In genomic region chr3:53255360-53255774, GRCh38 we compare ENCODE assay signal across 8 cellular contexts. TPM values are rescaled to one million over a fixed set of nuclear protein-coding genes. Genes with fewer than 3 reads are reported as not detected.
A peak's percentile ranks its signal among the peaks of the same experiment; 100 is the strongest.
DNase-seq lines count a peak whose midpoint lies in the region; ATAC-seq and TF ChIP-seq lines count a peak whose summit lies in the region.

No MANE protein-coding gene starts in this region.

- H3K4me1 Mint-ChIP-seq in activated T-helper 2 cell treated with anti-CD3 and anti-CD28 coated beads, Interferon-gamma antibody, Interleukin-2, Interleukin-4, amounts not matched to agents 10 μg/mL and 5 μg/mL and 100 μg/mL, durations not matched to agents 14 hours and 24 hours and 36 hours (ENCODE audit: low read depth), result peaks cover 28% of the 10 kb centered on the region

- H4K20me1 ChIP-seq in Loucy (ENCODE audit: insufficient read depth, low read length, poor library complexity, severe bottlenecking), result peaks cover 46% of the 10 kb centered on the region

- H3K4me1 ChIP-seq in Loucy (ENCODE audit: insufficient read depth, low read length, poor library complexity, severe bottlenecking), result peaks cover 37% of the 10 kb centered on the region

- DNase-seq in GM06990 (ENCODE audit: extremely low read depth, insufficient read length) (peak; percentile 74), germinal center (ENCODE audit: low spot score) (peak; percentile 72), posterior cingulate gyrus (peak in 9 of 10 donors; percentile 37 to 93 (median 48)), GF-D8 (lab: John Stamatoyannopoulos, UW) (no peak), HK-2 (ENCODE audit: unreplicated experiment) (no peak)
- no peak for DNase-seq in activated T-helper 2 cell treated with anti-CD3 and anti-CD28 coated beads, Interferon-gamma antibody, Interleukin-2, Interleukin-4, amounts not matched to agents 10 μg/mL and 5 μg/mL and 100 μg/mL, durations not matched to agents 14 hours and 24 hours and 36 hours (ENCODE audit: low spot score)

- intact Hi-C loops in activated T-helper 2 cell treated with anti-CD3 and anti-CD28 coated beads, Interferon-gamma antibody, Interleukin-2, Interleukin-4, amounts not matched to agents 10 μg/mL and 5 μg/mL and 100 μg/mL, durations not matched to agents 14 hours and 24 hours and 36 hours (cut with micrococcal nuclease), result loop anchor here (5.0 kb wide), 1 partner anchor 92 kb away; the partner anchor contains the start of gene DCP1A
- intact Hi-C loops in posterior cingulate gyrus (cut with DNase I), result no loop called here

- H3F3A ChIP-seq in Loucy (ENCODE audit: low read depth), result no peaks in the 10 kb centered on the region

- H3K9me3 Mint-ChIP-seq in activated T-helper 2 cell treated with anti-CD3 and anti-CD28 coated beads, Interferon-gamma antibody, Interleukin-2, Interleukin-4, amounts not matched to agents 10 μg/mL and 5 μg/mL and 100 μg/mL, durations not matched to agents 14 hours and 24 hours and 36 hours, result no peaks in the 10 kb centered on the region

- H3K9me2 ChIP-seq in Loucy (replicated peaks; ENCODE audit: low read depth, low read length), result no peaks in the 10 kb centered on the region

- TF ChIP-seq CTCF in GM06990 (IDR thresholded peaks at IDR 0.05; ENCODE audit: insufficient read depth, low read length, poor library complexity, severe bottlenecking) (no peak), Loucy (conservative IDR thresholded peaks at IDR 0.05; ENCODE audit: low read length) (no peak)

- no peaks in the 10 kb centered on the region for H3K27me3 Mint-ChIP-seq in activated T-helper 2 cell treated with anti-CD3 and anti-CD28 coated beads, Interferon-gamma antibody, Interleukin-2, Interleukin-4, amounts not matched to agents 10 μg/mL and 5 μg/mL and 100 μg/mL, durations not matched to agents 14 hours and 24 hours and 36 hours (ENCODE audit: low read depth)

- peak overlapping the region; percentile 85 for H3K27ac Mint-ChIP-seq in activated T-helper 2 cell treated with anti-CD3 and anti-CD28 coated beads, Interferon-gamma antibody, Interleukin-2, Interleukin-4, amounts not matched to agents 10 μg/mL and 5 μg/mL and 100 μg/mL, durations not matched to agents 14 hours and 24 hours and 36 hours

- H3K36me3 Mint-ChIP-seq in activated T-helper 2 cell treated with anti-CD3 and anti-CD28 coated beads, Interferon-gamma antibody, Interleukin-2, Interleukin-4, amounts not matched to agents 10 μg/mL and 5 μg/mL and 100 μg/mL, durations not matched to agents 14 hours and 24 hours and 36 hours (ENCODE audit: low read depth), result peaks cover 29% of the 10 kb centered on the region

- peak; percentile 29 for ATAC-seq in GM21786 (IDR thresholded peaks at IDR 0.05; ENCODE audit: unreplicated experiment)

- H3K4me2 ChIP-seq in Loucy (ENCODE audit: low read depth, low read length, poor library complexity, severe bottlenecking), result peak overlapping the region; percentile 99

- H3K4me3 ChIP-seq in GM06990 (replicated peaks; ENCODE audit: low read depth, low read length) (peak overlapping the region; percentile 89), Loucy (ENCODE audit: low read length, poor library complexity, severe bottlenecking) (peak overlapping the region; percentile 92)

- H3K27me3 ChIP-seq in GM06990 (replicated peaks; ENCODE audit: control insufficient read depth, insufficient read depth, low read length) (no peaks in the 10 kb centered on the region), Loucy (ENCODE audit: insufficient read depth, low read length, poor library complexity, severe bottlenecking) (no peaks in the 10 kb centered on the region)

- peak overlapping the region; percentile 50 for H2AFZ ChIP-seq in Loucy (ENCODE audit: low read length)

- peaks cover 54% of the 10 kb centered on the region for H3K79me2 ChIP-seq in Loucy (ENCODE audit: insufficient read depth, low read length)

- H3K9me3 ChIP-seq in Loucy (ENCODE audit: insufficient read depth, low read depth, low read length), result no peaks in the 10 kb centered on the region

- H3K4me3 Mint-ChIP-seq in activated T-helper 2 cell treated with anti-CD3 and anti-CD28 coated beads, Interferon-gamma antibody, Interleukin-2, Interleukin-4, amounts not matched to agents 10 μg/mL and 5 μg/mL and 100 μg/mL, durations not matched to agents 14 hours and 24 hours and 36 hours (ENCODE audit: low read depth), result peak overlapping the region; percentile 91

- H3K9ac ChIP-seq in Loucy (ENCODE audit: low read depth, low read length, poor library complexity, severe bottlenecking), result peak overlapping the region; percentile 95

- H3K36me3 ChIP-seq in GM06990 (ENCODE audit: control insufficient read depth, insufficient read depth, low read length), result no peaks in the 10 kb centered on the region; the same call in 1 of the 2 replicates
- no peaks in the 10 kb centered on the region for H3K36me3 ChIP-seq in Loucy (ENCODE audit: insufficient read depth, low read length)

RNA-seq across cellular contexts. Expression of gene TKT, which starts 0.5 kb away (rescaled TPM):
- 363 and 374 TPM in 2 replicates for total RNA-seq in activated T-helper 2 cell treated with anti-CD3 and anti-CD28 coated beads, Interferon-gamma antibody, Interleukin-2, Interleukin-4, amounts not matched to agents 10 μg/mL and 5 μg/mL and 100 μg/mL, durations not matched to agents 14 hours and 24 hours and 36 hours

Comparison
In these comparisons a context has a peak if more than half of its experiments do, and no peak if none do; other contexts are left out.
1. DNase-seq: peak in GM06990 (single experiment), germinal center (single experiment) and posterior cingulate gyrus (9 of 10); none in activated T-helper 2 cell treated with anti-CD3 and anti-CD28 coated beads, Interferon-gamma antibody, Interleukin-2, Interleukin-4, amounts not matched to agents 10 μg/mL and 5 μg/mL and 100 μg/mL, durations not matched to agents 14 hours and 24 hours and 36 hours (single experiment), GF-D8 (single experiment) and HK-2 (single experiment).